ENCODE assay signal across 25 cellular contexts in genomic region chr16:86349338-86349900, GRCh38.
"Had no signal": no experiment of that assay in that cellular context is flagged by ENCODE, and none has a peak within 500 bp of the region (broad histone marks: within the 10 kb centered on the region; RNA-seq: fewer than 3 reads in every experiment).

No MANE protein-coding gene starts in this region.

- H3K9me3 Mint-ChIP-seq: activated CD4-positive, alpha-beta T cell treated with anti-CD3 and anti-CD28 coated beads, Interleukin-2, amount 10 ng/mL, durations not matched to agents 24 days and 14 days; activated CD8-positive, alpha-beta T cell treated with anti-CD3 and anti-CD28 coated beads for 36 hours; activated naive CD4-positive, alpha-beta T cell treated with anti-CD3 and anti-CD28 coated beads, Interleukin-2, amount 50 U/mL, for 24 hours; activated T-cell treated with anti-CD3 and anti-CD28 coated beads, Interleukin-2, amount 50 U/mL, for 24 hours; activated T-helper 2 cell treated with anti-CD3 and anti-CD28 coated beads, Interferon-gamma antibody, Interleukin-2, Interleukin-4, amounts not matched to agents 10 μg/mL and 5 μg/mL and 100 μg/mL, durations not matched to agents 14 hours and 24 hours and 36 hours had no signal

- H3K4me3 Mint-ChIP-seq: activated CD4-positive, alpha-beta T cell treated with anti-CD3 and anti-CD28 coated beads, Interleukin-2, amount 10 ng/mL, durations not matched to agents 24 days and 14 days; activated CD8-positive, alpha-beta T cell treated with anti-CD3 and anti-CD28 coated beads for 36 hours; activated naive CD4-positive, alpha-beta T cell treated with anti-CD3 and anti-CD28 coated beads, Interleukin-2, amount 50 U/mL, for 24 hours; activated T-cell treated with anti-CD3 and anti-CD28 coated beads, Interleukin-2, amount 50 U/mL, for 24 hours had no signal

- H3K36me3 Mint-ChIP-seq: activated naive CD4-positive, alpha-beta T cell treated with anti-CD3 and anti-CD28 coated beads, Interleukin-2, amount 50 U/mL, for 24 hours had no signal

- H3K9me3 ChIP-seq: SJCRH30 had no signal

- H3K27ac ChIP-seq: brain microvascular endothelial cell, SJCRH30, SK-N-MC, WERI-Rb-1 had no signal

- H3K4me1 Mint-ChIP-seq: activated CD4-positive, alpha-beta T cell treated with anti-CD3 and anti-CD28 coated beads, Interleukin-2, amount 10 ng/mL, durations not matched to agents 24 days and 14 days; activated naive CD4-positive, alpha-beta T cell treated with anti-CD3 and anti-CD28 coated beads, Interleukin-2, amount 50 U/mL, for 24 hours had no signal

- H3K36me3 ChIP-seq: brain microvascular endothelial cell, SJCRH30, WERI-Rb-1 had no signal

- DNase-seq: activated CD4-positive, alpha-beta T cell treated with anti-CD3 and anti-CD28 coated beads, Interleukin-2, amount 10 ng/mL, durations not matched to agents 24 days and 14 days; activated CD4-positive, alpha-beta T cell treated with anti-CD3 and anti-CD28 coated beads, Interleukin-2, amount 50 U/mL, for 4 hours; activated CD8-positive, alpha-beta T cell treated with anti-CD3 and anti-CD28 coated beads for 36 hours; activated gamma-delta T cell; activated naive CD4-positive, alpha-beta T cell treated with Interleukin-2 at 50 U/mL for 16 hours; activated T-cell treated with anti-CD3 and anti-CD28 coated beads, Interleukin-2, amount 50 U/mL, for 24 hours; anterior cingulate cortex; brain microvascular endothelial cell; central memory CD4-positive, alpha-beta T cell; NCI-H1105; NCI-H1417 treated with DMSO at 0.1 percent for 48 hours; NCI-H1930; NCI-H2081 treated with DMSO at 0.1 percent for 48 hours; NCI-H226; NCI-H446 treated with DMSO at 0.1 percent for 48 hours; NCI-H524; NCI-H69; SHP77; SJCRH30; T1000; WERI-Rb-1 had no signal

- H3K27ac Mint-ChIP-seq: activated CD4-positive, alpha-beta T cell treated with anti-CD3 and anti-CD28 coated beads, Interleukin-2, amount 10 ng/mL, durations not matched to agents 24 days and 14 days; activated CD8-positive, alpha-beta T cell treated with anti-CD3 and anti-CD28 coated beads for 36 hours; activated naive CD4-positive, alpha-beta T cell treated with anti-CD3 and anti-CD28 coated beads, Interleukin-2, amount 50 U/mL, for 24 hours; activated T-cell treated with anti-CD3 and anti-CD28 coated beads, Interleukin-2, amount 50 U/mL, for 24 hours; activated T-helper 2 cell treated with anti-CD3 and anti-CD28 coated beads, Interferon-gamma antibody, Interleukin-2, Interleukin-4, amounts not matched to agents 10 μg/mL and 5 μg/mL and 100 μg/mL, durations not matched to agents 14 hours and 24 hours and 36 hours had no signal

- H3K4me3 ChIP-seq: SJCRH30, SK-N-MC had no signal

- H3K27me3 ChIP-seq: brain microvascular endothelial cell, SJCRH30 had no signal

- ATAC-seq: activated CD8-positive, alpha-beta T cell treated with anti-CD3 and anti-CD28 coated beads for 36 hours; Panc1 had no signal
